20 cellular contexts compared by ENCODE assay signal in the genomic region with DNA sequence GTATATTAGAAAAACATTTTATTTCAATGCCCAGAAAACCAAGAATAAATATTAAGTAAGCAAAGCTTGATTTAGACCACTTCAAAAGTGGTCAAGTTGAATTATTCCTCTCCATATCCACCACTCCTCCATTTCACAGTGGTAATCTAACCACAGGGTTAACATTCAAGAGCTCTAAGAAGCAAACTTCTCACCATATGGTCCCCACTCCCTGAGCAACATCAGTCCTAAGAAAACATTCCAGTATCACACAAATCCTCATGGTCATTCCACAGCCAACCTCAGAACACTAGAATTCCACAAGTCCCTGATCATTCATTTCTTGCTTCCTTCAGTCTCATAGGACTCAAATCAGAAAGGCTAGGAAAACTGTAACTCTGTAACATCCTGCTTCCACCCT. TPM values are rescaled to one million over a fixed set of nuclear protein-coding genes. Genes with fewer than 3 reads are reported as not detected.
DNase-seq lines count a peak whose midpoint lies in the region; ATAC-seq, FAIRE-seq and TF ChIP-seq lines count a peak whose summit lies in the region.
"Had no signal": no experiment of that assay in that cellular context is flagged by ENCODE, and none has a peak within 500 bp of the region (broad histone marks: within the 10 kb centered on the region; RNA-seq: fewer than 3 reads in every experiment).

No MANE protein-coding gene starts in this region.

- peak; percentile 36 for ATAC-seq in left ventricle myocardium superior
- ATAC-seq: body of pancreas, Panc1, T-cell had no signal

- peak overlapping the region; percentile 97 for H3K27ac Mint-ChIP-seq in astrocyte (ENCODE audit: unreplicated experiment)
- H3K27ac Mint-ChIP-seq: T-cell had no signal

- H3K27me3 Mint-ChIP-seq in astrocyte (ENCODE audit: low read depth, unreplicated experiment), result no peaks in the 10 kb centered on the region
- H3K27me3 Mint-ChIP-seq: T-cell had no signal

- peaks cover 61% of the 10 kb centered on the region for H3K4me1 Mint-ChIP-seq in astrocyte (ENCODE audit: low read depth, unreplicated experiment)

- peak overlapping the region; percentile 36 for H3K9ac ChIP-seq in astrocyte (ENCODE audit: low read length)
- H3K9ac ChIP-seq in Karpas-422 (ENCODE audit: low read length), result no peak overlapping the region

- H4K20me1 ChIP-seq in astrocyte (ENCODE audit: insufficient read depth, low read length) (no peaks in the 10 kb centered on the region), Karpas-422 (ENCODE audit: insufficient read depth, low read depth, low read length) (no peaks in the 10 kb centered on the region)

- H3K4me1 ChIP-seq in astrocyte (ENCODE audit: insufficient read depth, low read length) (peaks cover 55% of the 10 kb centered on the region), Karpas-422 (ENCODE audit: low read length) (no peaks in the 10 kb centered on the region)
- H3K4me1 ChIP-seq: thyroid gland had no signal

- H2AFZ ChIP-seq in astrocyte (ENCODE audit: low read depth, low read length) (no peak overlapping the region), Karpas-422 (ENCODE audit: low read length) (no peak overlapping the region)
- H2AFZ ChIP-seq: hepatocyte had no signal

- H3K36me3 Mint-ChIP-seq in astrocyte (ENCODE audit: low read depth, unreplicated experiment), result no peaks in the 10 kb centered on the region

- H3K27ac ChIP-seq in astrocyte (ENCODE audit: low read depth, low read length), result peak overlapping the region; percentile 67
- H3K27ac ChIP-seq in Karpas-422 (ENCODE audit: low read length), result no peak overlapping the region
- H3K27ac ChIP-seq: body of pancreas, hepatocyte, thyroid gland had no signal

- no peaks in the 10 kb centered on the region for H3K9me3 ChIP-seq in astrocyte (ENCODE audit: insufficient read depth, low read depth, low read length)
- H3K9me3 ChIP-seq in Karpas-422 (ENCODE audit: low read length), result no peaks in the 10 kb centered on the region
- H3K9me3 ChIP-seq: body of pancreas, thyroid gland had no signal

- H3K4me2 ChIP-seq in astrocyte (ENCODE audit: low read length) (peak overlapping the region; percentile 48), Karpas-422 (ENCODE audit: low read depth, low read length, poor library complexity, severe bottlenecking) (no peak overlapping the region)
- H3K4me2 ChIP-seq: hepatocyte had no signal

- H3K9me3 Mint-ChIP-seq in astrocyte (ENCODE audit: unreplicated experiment), result no peaks in the 10 kb centered on the region
- H3K9me3 Mint-ChIP-seq: T-cell had no signal

- no peak for TF ChIP-seq CTCF in astrocyte (IDR thresholded peaks at IDR 0.05; ENCODE audit: insufficient read depth, low read depth, low read length)

- DNase-seq in left ventricle myocardium superior, result no peak
- DNase-seq in cardiac septum (ENCODE audit: low spot score), result no peak
- DNase-seq in astrocyte (ENCODE audit: low read depth), result peak; percentile 100
- peak; percentile 54 for DNase-seq in hepatic stellate cell (ENCODE audit: low spot score)
- DNase-seq in HuH-7.5 (ENCODE audit: low spot score), result no peak
- no peak for DNase-seq in hippocampal formation (lab: John Stamatoyannopoulos, UW)
- no peak for DNase-seq in occipital lobe (lab: John Stamatoyannopoulos, UW)
- DNase-seq in Karpas-422, result no peak
- DNase-seq: activated CD4-positive, alpha-beta T cell treated with anti-CD3 and anti-CD28 coated beads for 1 hour; AML-193; body of pancreas; NCI-H1694; NCI-H524 treated with DMSO at 0.1 percent for 48 hours; nucleus accumbens; T-cell; thyroid gland had no signal

- H3K27me3 ChIP-seq in astrocyte (ENCODE audit: insufficient read depth, low read length) (no peaks in the 10 kb centered on the region), Karpas-422 (ENCODE audit: low read length) (no peaks in the 10 kb centered on the region)
- H3K27me3 ChIP-seq: body of pancreas, hepatocyte, thyroid gland had no signal

- H3K4me3 ChIP-seq in astrocyte (ENCODE audit: insufficient read depth, low read depth, low read length), result peak overlapping the region; percentile 16
- H3K4me3 ChIP-seq in Karpas-422 (ENCODE audit: low read length), result no peak overlapping the region
- H3K4me3 ChIP-seq: body of pancreas, hepatocyte, lung, thyroid gland had no signal

- H3K4me3 Mint-ChIP-seq in astrocyte (ENCODE audit: unreplicated experiment), result peak overlapping the region; percentile 34
- H3K4me3 Mint-ChIP-seq: T-cell had no signal

- H3K79me2 ChIP-seq in astrocyte (ENCODE audit: insufficient read depth, low read length) (no peaks in the 10 kb centered on the region), Karpas-422 (ENCODE audit: low read length) (no peaks in the 10 kb centered on the region)
- H3K79me2 ChIP-seq: hepatocyte had no signal

- intact Hi-C loops in left ventricle myocardium superior (cut with micrococcal nuclease), result no loop called here
- intact Hi-C loops in cardiac septum (cut with DNase I), result no loop called here

- no peaks in the 10 kb centered on the region for H3K9me2 ChIP-seq in Karpas-422 (replicated peaks; ENCODE audit: insufficient read depth, low read length)

- no peaks in the 10 kb centered on the region for H3K36me3 ChIP-seq in astrocyte (ENCODE audit: insufficient read depth, low read length)
- no peaks in the 10 kb centered on the region for H3K36me3 ChIP-seq in Karpas-422 (ENCODE audit: insufficient read depth, low read length)
- H3K36me3 ChIP-seq: thyroid gland had no signal

- peak; percentile 89 for FAIRE-seq in astrocyte (lab: Jason Lieb, UNC)
- FAIRE-seq: endometrium had no signal

RNA-seq across cellular contexts. Expression of a gene that starts 47.9 kb away (rescaled TPM):
- total RNA-seq in left ventricle myocardium superior, result 2.6 TPM
- total RNA-seq in cardiac septum, result 1.5 TPM
- total RNA-seq in astrocyte, result 7.7 and 14.4 TPM in 2 replicates
- 29.6 TPM for total RNA-seq in occipital lobe
- total RNA-seq in Karpas-422 (2014; rRNA removed; shearing (Covaris generic); ENCODE audit: low replicate concordance), result 4.6 TPM in 1 of 2 replicates, not detected in the other

Comparison
In these comparisons a context has a peak if more than half of its experiments do, and no peak if none do; other contexts are left out.
1. DNase-seq: peak in astrocyte (single experiment) and hepatic stellate cell (single experiment); none in left ventricle myocardium superior (single experiment), cardiac septum (single experiment), HuH-7.5 (single experiment), hippocampal formation (0 of 2), occipital lobe (single experiment) and Karpas-422 (single experiment).